8 cellular contexts compared by ENCODE assay signal in the genomic region with DNA sequence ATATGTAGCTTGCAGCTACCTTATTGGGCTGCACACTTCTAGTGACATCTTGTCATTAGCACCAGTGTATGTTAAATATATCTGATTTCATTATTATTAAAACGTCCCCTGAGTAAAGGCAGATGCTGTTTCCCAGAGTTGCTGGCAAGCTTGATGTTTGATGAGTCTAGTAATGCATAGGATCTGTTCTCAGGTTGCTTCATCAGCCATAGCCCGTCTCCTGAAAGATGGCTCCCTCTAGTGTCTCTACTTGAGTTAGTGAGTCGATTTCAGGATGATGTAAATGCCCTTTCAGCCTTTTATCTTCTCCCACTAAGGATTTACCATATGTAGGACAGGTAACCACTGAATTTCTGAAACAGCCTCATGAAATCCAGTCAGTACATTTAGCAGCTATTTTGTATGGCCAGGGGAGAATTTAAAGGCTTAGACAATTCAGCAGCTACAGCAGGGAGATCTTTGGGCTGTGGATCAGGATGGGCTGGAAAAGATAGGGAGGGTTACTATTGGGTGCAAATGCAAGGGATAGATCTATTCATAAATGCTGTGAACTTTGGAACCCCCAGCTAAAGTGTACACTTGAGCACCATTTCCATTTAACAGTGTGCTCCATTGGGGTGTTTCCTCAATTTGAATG.
DNase-seq lines count a peak whose midpoint lies in the region; ATAC-seq, FAIRE-seq and TF ChIP-seq lines count a peak whose summit lies in the region.

No MANE protein-coding gene starts in this region.

- H3K9me3 ChIP-seq in CD4-positive, alpha-beta T cell (ENCODE audit: control insufficient read depth, low read length), result no peaks in the 10 kb centered on the region

- no peak overlapping the region for H3K27ac Mint-ChIP-seq in CD4-positive, alpha-beta T cell

- ATAC-seq in HG02642 (IDR thresholded peaks at IDR 0.05; ENCODE audit: poor library complexity, unreplicated experiment), result peak; percentile 81
- no peak for ATAC-seq in CD4-positive, alpha-beta T cell (ENCODE audit: poor library complexity)

- no peak overlapping the region for H3K4me3 Mint-ChIP-seq in CD4-positive, alpha-beta T cell

- no peaks in the 10 kb centered on the region for H3K27me3 Mint-ChIP-seq in CD4-positive, alpha-beta T cell

- no peak for TF ChIP-seq POLR2A in GM12891 (IDR thresholded peaks at IDR 0.05; ENCODE audit: low read depth, low read length)

- no peaks in the 10 kb centered on the region for H3K27me3 ChIP-seq in CD4-positive, alpha-beta T cell (ENCODE audit: control insufficient read depth, insufficient read depth, low read length)

- peak; percentile 92 for FAIRE-seq in GM12891 (lab: Jason Lieb, UNC)

- POLR2A ChIA-PET in CD4-positive, alpha-beta T cell (lab: Charles Lee), result no interaction called here

- H3K9me3 Mint-ChIP-seq in CD4-positive, alpha-beta T cell, result no peaks in the 10 kb centered on the region

- TF ChIP-seq CTCF in VCaP (conservative IDR thresholded peaks at IDR 0.05), result peak; percentile 75
- TF ChIP-seq CTCF in CD4-positive, alpha-beta T cell (IDR thresholded peaks at IDR 0.05), result no peak

- H3K36me3 Mint-ChIP-seq in CD4-positive, alpha-beta T cell (ENCODE audit: low read depth), result no peaks in the 10 kb centered on the region

- H3K27ac ChIP-seq in VCaP, result no peak overlapping the region
- H3K27ac ChIP-seq in CD4-positive, alpha-beta T cell (ENCODE audit: low read depth, low read length), result no peak overlapping the region

- no peaks in the 10 kb centered on the region for H3K4me1 Mint-ChIP-seq in CD4-positive, alpha-beta T cell (ENCODE audit: low read depth)

- intact Hi-C loops in CD4-positive, alpha-beta T cell (cut with DNase I, micrococcal nuclease), result no loop called here

- DNase-seq in GM12891 (ENCODE audit: insufficient read length, low spot score) (no peak), NCI-H1930 (lab: John Stamatoyannopoulos, UW) (peak; percentile 53 to 54), kidney glomerular epithelial cell (lab: John Stamatoyannopoulos, UW) (peak; percentile 35), NCI-H1436 (lab: John Stamatoyannopoulos, UW) (no peak)
- DNase-seq in activated CD4-positive, CD25-positive, alpha-beta regulatory T cell (lab: John Stamatoyannopoulos, UW), result no peak
- no peak for DNase-seq in CD4-positive, alpha-beta T cell

- CTCF ChIA-PET in CD4-positive, alpha-beta T cell (lab: Charles Lee), result no interaction called here

TF ChIP-seq in GM12891, 5 proteins besides CTCF, POLR2A, EP300 and RAD21:
- TF ChIP-seq PAX5 (IDR thresholded peaks at IDR 0.05; ENCODE audit: insufficient read depth, low read length, severe bottlenecking), result no peak
- no peak for TF ChIP-seq TAF1 (IDR thresholded peaks at IDR 0.05; ENCODE audit: low read depth, low read length)
- no peak for TF ChIP-seq POLR2AphosphoS5 (IDR thresholded peaks at IDR 0.05; ENCODE audit: low read depth, low read length)
- no peak for TF ChIP-seq SPI1 (IDR thresholded peaks at IDR 0.05; ENCODE audit: low read depth, low read length)
- no peak for TF ChIP-seq POU2F2 (IDR thresholded peaks at IDR 0.05; ENCODE audit: low read depth, low read length)
TF ChIP-seq in GM12891: peak in this region for 0.

Comparison
In these comparisons a context has a peak if more than half of its experiments do, and no peak if none do; other contexts are left out.
1. DNase-seq: peak in NCI-H1930 (2 of 2) and kidney glomerular epithelial cell (single experiment); none in GM12891 (single experiment), activated CD4-positive, CD25-positive, alpha-beta regulatory T cell (0 of 4), CD4-positive, alpha-beta T cell (0 of 10) and NCI-H1436 (single experiment).